In genomic region chr2:97267411-97268074, GRCh38 we compare ENCODE assay signal across 9 cellular contexts.
DNase-seq lines count a peak whose midpoint lies in the region; ATAC-seq, FAIRE-seq and TF ChIP-seq lines count a peak whose summit lies in the region.
"Had no signal": no experiment of that assay in that cellular context is flagged by ENCODE, and none has a peak within 500 bp of the region (broad histone marks: within the 10 kb centered on the region; RNA-seq: fewer than 3 reads in every experiment).

No MANE protein-coding gene starts in this region.

- H3K27ac ChIP-seq in left ventricle myocardium inferior (replicated peaks) (no peak overlapping the region), K562 (ENCODE audit: extremely low read depth, low read depth, low read length) (no peak overlapping the region), lower lobe of right lung (no peak overlapping the region), vagina (no peak overlapping the region)

- BruUV-seq in K562 (replicated peaks; lab: Mats Ljungman, UMichigan) = no TSS peak

- CTCF ChIA-PET in K562 (lab: Yijun Ruan, JAX; ENCODE audit: low intra/inter-chr PET ratio) = no interaction called here

- FAIRE-seq in K562 (lab: Jason Lieb, UNC) = no peak

- no peak overlapping the region for H3K9ac ChIP-seq in K562 (ENCODE audit: insufficient read depth in 1 of 2, low read depth in 2 of 2, low read length in 2 of 2)

- no peaks in the 10 kb centered on the region for H4K20me1 ChIP-seq in K562 (replicated peaks; ENCODE audit: control insufficient read depth, insufficient read depth, low read length)

- DNase-seq in Right ventricle myocardium inferior (ENCODE audit: missing footprints) = peak; percentile 51
- no peak for DNase-seq in left ventricle myocardium inferior
- peak in 2 of 4 experiments; percentile 2 to 7 for DNase-seq in K562 (ENCODE audit: extremely low read depth in 1 of 4, low spot score in 3 of 4)
- DNase-seq in lower lobe of right lung = peak; percentile 24
- peak; percentile 88 to 94 for DNase-seq in vagina (ENCODE audit: extremely low spot score in 2 of 2)
- DNase-seq in NCI-H345 treated with DMSO at 0.1 percent for 48 hours (lab: John Stamatoyannopoulos, UW; ENCODE audit: unreplicated experiment) = no peak
- DNase-seq in DMS53 (lab: John Stamatoyannopoulos, UW) = no peak

- no peak for TF ChIP-seq CTCF in left ventricle myocardium inferior (IDR thresholded peaks at IDR 0.05; ENCODE audit: borderline replicate concordance)
- no peak for TF ChIP-seq CTCF in K562 (IDR thresholded peaks at IDR 0.05 in 2 of 3, conservative IDR thresholded peaks at IDR 0.05 in 1 of 3; ENCODE audit: insufficient read depth in 2 of 3, low read depth in 1 of 3, low read length in 3 of 3)
- no peak for TF ChIP-seq CTCF in lower lobe of right lung (IDR thresholded peaks at IDR 0.05)
- no peak for TF ChIP-seq CTCF in vagina (IDR thresholded peaks at IDR 0.05)

- no peak overlapping the region for H3K4me2 ChIP-seq in K562 (ENCODE audit: insufficient read depth, low read length)

- H3K27me3 ChIP-seq in left ventricle myocardium inferior (ENCODE audit: low read depth) (no peaks in the 10 kb centered on the region), K562 (ENCODE audit: control insufficient read depth in 2 of 2, insufficient read depth in 2 of 2, low read length in 2 of 2) (no peaks in the 10 kb centered on the region), lower lobe of right lung (ENCODE audit: low read depth) (no peaks in the 10 kb centered on the region), vagina (no peaks in the 10 kb centered on the region)

- WGBS in K562 (ENCODE audit: insufficient coverage, low coverage, missing lambda C conversion rate) = 57% methylated on average over 10 of the region's 10 CpGs

- no peak overlapping the region for H2AFZ ChIP-seq in K562 (ENCODE audit: low read depth, low read length)

- TF ChIP-seq RAD21 in K562 (CRISPR knock-in tag; conservative IDR thresholded peaks at IDR 0.05 in 1 of 2, IDR thresholded peaks at IDR 0.05 in 1 of 2) = no peak

- H3K79me2 ChIP-seq in K562 (ENCODE audit: control insufficient read depth, insufficient read depth, low read length) = no peaks in the 10 kb centered on the region

- H3K9me1 ChIP-seq in K562 (ENCODE audit: control insufficient read depth, insufficient read depth, low read length) = no peaks in the 10 kb centered on the region

- POLR2A ChIA-PET in K562 (lab: Yijun Ruan, JAX) = no interaction called here

- H3K9me3 ChIP-seq in left ventricle myocardium inferior (replicated peaks) (no peaks in the 10 kb centered on the region), K562 (replicated peaks; ENCODE audit: control insufficient read depth, insufficient read depth, low read depth, low read length) (no peaks in the 10 kb centered on the region), lower lobe of right lung (no peaks in the 10 kb centered on the region), vagina (no peaks in the 10 kb centered on the region)
- H3K9me3 ChIP-seq: HAP-1 had no signal

- H3K4me3 ChIP-seq in left ventricle myocardium inferior (no peak overlapping the region), K562 (no peak overlapping the region), lower lobe of right lung (no peak overlapping the region), vagina (no peak overlapping the region)
- H3K4me3 ChIP-seq: HAP-1 had no signal

- H3K4me1 ChIP-seq in left ventricle myocardium inferior (no peaks in the 10 kb centered on the region), K562 (replicated peaks in 1 of 2; ENCODE audit: control insufficient read depth in 2 of 2, insufficient read depth in 2 of 2, low read length in 2 of 2) (no peaks in the 10 kb centered on the region), lower lobe of right lung (no peaks in the 10 kb centered on the region), vagina (no peaks in the 10 kb centered on the region)
- H3K4me1 ChIP-seq: HAP-1 had no signal

- no peak for TF ChIP-seq EP300 in K562 (IDR thresholded peaks at IDR 0.05; ENCODE audit: low read length)

- ATAC-seq in Right ventricle myocardium inferior (no peak), K562 (no peak; the same call in 1 of the 3 replicates), lower lobe of right lung (peak in 1 of 2 donors; percentile 29), HG03439 (IDR thresholded peaks at IDR 0.05; ENCODE audit: unreplicated experiment) (no peak)

- in situ Hi-C loops in K562 (cut with MboI) = loop anchor here (5.0 kb wide), 1 partner anchor 170 kb away; no protein-coding TSS in a partner anchor

- intact Hi-C loops in Right ventricle myocardium inferior (cut with DNase I) = no loop called here
- intact Hi-C loops in left ventricle myocardium inferior (cut with micrococcal nuclease) = no loop called here
- intact Hi-C loops in K562 (cut with micrococcal nuclease) = no loop called here
- intact Hi-C loops in lower lobe of right lung (cut with DNase I) = no loop called here
- intact Hi-C loops in vagina (cut with DNase I) = no loop called here

- peak; percentile 41; the same call in 1 of the 2 replicates for TF ChIP-seq POLR2A in K562 (conservative IDR thresholded peaks at IDR 0.05)
- TF ChIP-seq POLR2A in vagina (IDR thresholded peaks at IDR 0.05) = no peak

- H3K36me3 ChIP-seq in left ventricle myocardium inferior (no peaks in the 10 kb centered on the region), K562 (ENCODE audit: control insufficient read depth, insufficient read depth, low read length) (no peaks in the 10 kb centered on the region), lower lobe of right lung (no peaks in the 10 kb centered on the region), vagina (no peaks in the 10 kb centered on the region)
- H3K36me3 ChIP-seq: HAP-1 had no signal

TF ChIP-seq in K562, 482 proteins besides CTCF, POLR2A, EP300 and RAD21 (continues in another document):
- TF ChIP-seq SUPT5H (IDR thresholded peaks at IDR 0.05) = 0 out of 2 replicates have a peak, but pooled peaks have one; percentile 14
- TF ChIP-seq ZNF696 (CRISPR knock-in tag; conservative IDR thresholded peaks at IDR 0.05) = no peak
- TF ChIP-seq POLR2G (IDR thresholded peaks at IDR 0.05; ENCODE audit: low read depth, low read length) = 0 out of 2 replicates have a peak, but pooled peaks have one; percentile 33
- no peak for TF ChIP-seq NKRF (IDR thresholded peaks at IDR 0.05; ENCODE audit: borderline replicate concordance)
- no peak for TF ChIP-seq ZBTB26 (CRISPR knock-in tag; IDR thresholded peaks at IDR 0.05)
- TF ChIP-seq SAP30 (IDR thresholded peaks at IDR 0.05; ENCODE audit: borderline replicate concordance, insufficient read depth, low read depth, low read length, poor library complexity, severe bottlenecking) = no peak
- TF ChIP-seq ZNF57 (CRISPR knock-in tag; IDR thresholded peaks at IDR 0.05) = no peak

Comparison
In these comparisons a context has a peak if more than half of its experiments do, and no peak if none do; other contexts are left out.
1. DNase-seq: peak in Right ventricle myocardium inferior (single experiment), lower lobe of right lung (single experiment) and vagina (2 of 2); none in left ventricle myocardium inferior (single experiment), NCI-H345 treated with DMSO at 0.1 percent for 48 hours (single experiment) and DMS53 (single experiment).